In genomic region chr20:10261702-10262101, GRCh38 we compare ENCODE assay signal across 34 cellular contexts. TPM values are rescaled to one million over a fixed set of nuclear protein-coding genes. Genes with fewer than 3 reads are reported as not detected.
DNase-seq lines count a peak whose midpoint lies in the region; ATAC-seq, FAIRE-seq and TF ChIP-seq lines count a peak whose summit lies in the region.
"Had no signal": no experiment of that assay in that cellular context is flagged by ENCODE, and none has a peak within 500 bp of the region (broad histone marks: within the 10 kb centered on the region; RNA-seq: fewer than 3 reads in every experiment).

No MANE protein-coding gene starts in this region.

- H3K27me3 ChIP-seq in HepG2 (ENCODE audit: control insufficient read depth in 1 of 2, insufficient read depth in 2 of 2, low read length in 2 of 2): peaks cover 0 to 18% of the 10 kb centered on the region in 2 experiments; a peak in 3 of 5 replicates
- no peaks in the 10 kb centered on the region for H3K27me3 ChIP-seq in right lobe of liver
- peaks cover 5% of the 10 kb centered on the region for H3K27me3 ChIP-seq in osteoblast (ENCODE audit: insufficient read depth, low read length)
- no peaks in the 10 kb centered on the region for H3K27me3 ChIP-seq in gastrocnemius medialis
- H3K27me3 ChIP-seq: BE2C; BLaER1; BLaER1 treated with 17β-estradiol and CSF1 and Interleukin-3, amounts not matched to agents 10 nM and 100 nM had no signal

- no peak for FAIRE-seq in HepG2 (lab: Jason Lieb, UNC)
- no peak for FAIRE-seq in A549 (lab: Jason Lieb, UNC)
- FAIRE-seq: A204.1, D721Med had no signal

- H2AFZ ChIP-seq in HepG2 (ENCODE audit: low read length): no peak overlapping the region
- no peak overlapping the region for H2AFZ ChIP-seq in osteoblast (ENCODE audit: low read length)

- H3K9me3 ChIP-seq in HepG2 (ENCODE audit: low read length) (no peaks in the 10 kb centered on the region), right lobe of liver (no peaks in the 10 kb centered on the region), A549 (no peaks in the 10 kb centered on the region), osteoblast (ENCODE audit: low read depth, low read length) (no peaks in the 10 kb centered on the region), gastrocnemius medialis (no peaks in the 10 kb centered on the region)
- H3K9me3 ChIP-seq: BE2C; BLaER1; BLaER1 treated with 17β-estradiol and CSF1 and Interleukin-3, amounts not matched to agents 10 nM and 100 nM; Caco-2 had no signal

- in situ Hi-C loops in HepG2 (cut with HindIII; ENCODE audit: extremely low pct_ligation_motif_present, low pct_unique_long_range_greater_than_20kb): no loop called here
- in situ Hi-C loops in gastrocnemius medialis (cut with MboI; ENCODE audit: low sequenced_read_pairs in 4 of 4): no loop called here

- TF ChIP-seq CTCF in HepG2 (CRISPR knock-in tag; IDR thresholded peaks at IDR 0.05) (no peak), right lobe of liver (IDR thresholded peaks at IDR 0.05) (no peak), A549 (IDR thresholded peaks at IDR 0.05) (no peak), osteoblast (IDR thresholded peaks at IDR 0.05; ENCODE audit: extremely low read depth, low read depth, low read length) (no peak), gastrocnemius medialis (IDR thresholded peaks at IDR 0.05 in 4 of 5, conservative IDR thresholded peaks at IDR 0.05 in 1 of 5) (no peak)

- POLR2A ChIA-PET in HepG2 (lab: Yijun Ruan, JAX): no interaction called here
- POLR2A ChIA-PET in A549 (lab: Yijun Ruan, JAX): interaction anchor here (0.7 kb wide), 1 partner anchor 43 kb away, joined by 3 read pairs; the partner anchor contains the start of gene SNAP25

- H3K4me3 ChIP-seq in HepG2 (replicated peaks in 1 of 3; ENCODE audit: insufficient read depth in 1 of 3, low read depth in 2 of 3, low read length in 3 of 3): no peak overlapping the region
- H3K4me3 ChIP-seq in right lobe of liver: no peak overlapping the region
- H3K4me3 ChIP-seq in A549: no peak overlapping the region
- H3K4me3 ChIP-seq in osteoblast (ENCODE audit: insufficient read depth, low read length): no peak overlapping the region
- H3K4me3 ChIP-seq in gastrocnemius medialis: no peak overlapping the region
- H3K4me3 ChIP-seq: BLaER1; BLaER1 treated with 17β-estradiol and CSF1 and Interleukin-3, amounts not matched to agents 10 nM and 100 nM had no signal

- CTCF ChIA-PET in HepG2 (lab: Yijun Ruan, JAX; ENCODE audit: low intra/inter-chr PET ratio, low total read pairs): no interaction called here
- CTCF ChIA-PET in A549 (lab: Yijun Ruan, JAX): interaction anchor here (0.9 to 2.8 kb wide), 5 partner anchors 10 to 284 kb away, joined by 3 to 13 read pairs (median 4); no protein-coding TSS in a partner anchor

- H3K4me2 ChIP-seq in HepG2 (ENCODE audit: low read depth, low read length) (no peak overlapping the region), A549 (no peak overlapping the region), osteoblast (ENCODE audit: insufficient read depth, low read length) (no peak overlapping the region)
- H3K4me2 ChIP-seq: BLaER1; BLaER1 treated with 17β-estradiol and CSF1 and Interleukin-3, amounts not matched to agents 10 nM and 100 nM had no signal

- TF ChIP-seq POLR2A in HepG2 (IDR thresholded peaks at IDR 0.05; ENCODE audit: insufficient read depth in 1 of 2, low read depth in 2 of 2, low read length in 2 of 2) (no peak), right lobe of liver (IDR thresholded peaks at IDR 0.05) (no peak), A549 (IDR thresholded peaks at IDR 0.05; ENCODE audit: low read length) (no peak), gastrocnemius medialis (IDR thresholded peaks at IDR 0.05) (no peak)

- TF ChIP-seq EP300 in HepG2 (IDR thresholded peaks at IDR 0.05; ENCODE audit: low read depth in 2 of 2, low read length in 2 of 2): no peak
- no peak for TF ChIP-seq EP300 in HepG2 (CRISPR knock-in tag; IDR thresholded peaks at IDR 0.05; ENCODE audit: borderline replicate concordance)
- TF ChIP-seq EP300 in A549 (IDR thresholded peaks at IDR 0.05): no peak

- intact Hi-C loops in HepG2 (cut with micrococcal nuclease; ENCODE audit: unreplicated experiment): loop anchor here (5.0 kb wide), 2 partner anchors 111 to 146 kb away; no protein-coding TSS in a partner anchor
- intact Hi-C loops in right lobe of liver (cut with DNase I): no loop called here
- intact Hi-C loops in gastrocnemius medialis (cut with DNase I; ENCODE audit: low total_unique reads): no loop called here
- intact Hi-C loops in posterior vena cava (cut with DNase I): no loop called here

- DNase-seq in HepG2 (ENCODE audit: low spot score) (no peak), right lobe of liver (no peak), A549 (ENCODE audit: low read depth in 1 of 2, low spot score in 1 of 2) (no peak), osteoblast (ENCODE audit: insufficient read length, low spot score, missing footprints) (peak; percentile 77), gastrocnemius medialis (no peak), posterior vena cava (ENCODE audit: low spot score) (no peak)
- DNase-seq: 8988T; ACHN; AML-193; BE2C; C1 segment of cervical spinal cord; Caco-2; Calu3; CD4-positive, alpha-beta memory T cell; CD4-positive, alpha-beta T cell; CD4-positive, CD25-positive, alpha-beta regulatory T cell; CD8-positive, alpha-beta memory T cell; CD8-positive, alpha-beta T cell; COR-L47; DMS 273 treated with DMSO at 0.1 percent for 48 hours; DMS153; DMS53; DMS79; DMS79 treated with DMSO at 0.1 percent for 48 hours; DND-41; EL had no signal

- H3K4me1 ChIP-seq in HepG2 (ENCODE audit: insufficient read depth, low read length) (peaks cover 27% of the 10 kb centered on the region), right lobe of liver (peaks cover 0 to 8% (median 3%) of the 10 kb centered on the region in 4 donors), A549 (peaks cover 53% of the 10 kb centered on the region), osteoblast (ENCODE audit: insufficient read depth, low read length) (peaks cover 7% of the 10 kb centered on the region), gastrocnemius medialis (no peaks in the 10 kb centered on the region)
- H3K4me1 ChIP-seq: BE2C, BLaER1 had no signal

- TF ChIP-seq RAD21 in HepG2 (CRISPR knock-in tag; IDR thresholded peaks at IDR 0.05): no peak
- no peak for TF ChIP-seq RAD21 in A549 (conservative IDR thresholded peaks at IDR 0.05 in 1 of 2, IDR thresholded peaks at IDR 0.05 in 1 of 2)

- no peak overlapping the region for H3K27ac ChIP-seq in HepG2 (ENCODE audit: extremely low read length, insufficient read depth, low read length)
- H3K27ac ChIP-seq in right lobe of liver: no peak overlapping the region
- H3K27ac ChIP-seq in A549: peak overlapping the region; percentile 2 to 62; a peak in 1 of 6 replicates
- H3K27ac ChIP-seq in osteoblast (ENCODE audit: low read depth, low read length): no peak overlapping the region
- no peak overlapping the region for H3K27ac ChIP-seq in gastrocnemius medialis
- H3K27ac ChIP-seq: 22Rv1; BLaER1; BLaER1 treated with 17β-estradiol and CSF1 and Interleukin-3, amounts not matched to agents 10 nM and 100 nM; C4-2B had no signal

- BruUV-seq in HepG2 (replicated peaks; lab: Mats Ljungman, UMichigan): no TSS peak

- H3K79me2 ChIP-seq in HepG2 (ENCODE audit: insufficient read depth, low read length) (no peaks in the 10 kb centered on the region), osteoblast (ENCODE audit: insufficient read depth, low read length) (no peaks in the 10 kb centered on the region)

- no peaks in the 10 kb centered on the region for H3K36me3 ChIP-seq in HepG2 (replicated peaks in 1 of 2; ENCODE audit: control insufficient read depth in 1 of 2, insufficient read depth in 2 of 2, low read length in 2 of 2)
- no peaks in the 10 kb centered on the region for H3K36me3 ChIP-seq in right lobe of liver
- H3K36me3 ChIP-seq in osteoblast (ENCODE audit: insufficient read depth, low read length): no peaks in the 10 kb centered on the region
- no peaks in the 10 kb centered on the region for H3K36me3 ChIP-seq in gastrocnemius medialis
- H3K36me3 ChIP-seq: BLaER1; BLaER1 treated with 17β-estradiol and CSF1 and Interleukin-3, amounts not matched to agents 10 nM and 100 nM had no signal

- H4K20me1 ChIP-seq in HepG2 (ENCODE audit: insufficient read depth, low read length) (no peaks in the 10 kb centered on the region), osteoblast (ENCODE audit: insufficient read depth, low read length) (peaks cover 2% of the 10 kb centered on the region)
- H4K20me1 ChIP-seq: BLaER1; BLaER1 treated with 17β-estradiol and CSF1 and Interleukin-3, amounts not matched to agents 10 nM and 100 nM had no signal

- ATAC-seq in HepG2 (no peak), right lobe of liver (no peak), A549 (no peak), gastrocnemius medialis (no peak)
- ATAC-seq: CD8-positive, alpha-beta T cell had no signal

- 89% methylated on average over 2 of the region's 2 CpGs for WGBS in HepG2 (ENCODE audit: low lambda C conversion rate)
- WGBS in right lobe of liver (ENCODE audit: insufficient coverage, low coverage, low lambda C conversion rate, missing lambda C conversion rate): 88% methylated on average over 2 of the region's 2 CpGs
- WGBS in A549 (ENCODE audit: missing lambda C conversion rate): 95% methylated on average over 2 of the region's 2 CpGs

- H3K9ac ChIP-seq in HepG2 (ENCODE audit: insufficient read depth, low read depth, low read length): no peak overlapping the region
- H3K9ac ChIP-seq: BLaER1; BLaER1 treated with 17β-estradiol and CSF1 and Interleukin-3, amounts not matched to agents 10 nM and 100 nM had no signal

RNA-seq across cellular contexts. Expression of gene SNAP25, which starts 43.1 kb away (rescaled TPM):
- total RNA-seq in HepG2 (2016; rRNA removed; fragmentation: Illumina TruSeq; extraction: Trizol) (not detected in 2 replicates), right lobe of liver (under 1 TPM in 2 of 6 experiments, not detected in 4; 0.23 to 0.32 TPM), osteoblast (1.8 TPM in 2 replicates), gastrocnemius medialis (under 1 TPM in 1 of 4 donors, not detected in 3; 0.23 TPM), posterior vena cava (under 1 TPM; 0.37 to 0.62 TPM)
- total RNA-seq in HepG2 (2016; cell fraction: cytosol; rRNA removed; fragmentation: Illumina TruSeq; extraction: Trizol; ENCODE audit: low read depth): not detected in 2 replicates
- not detected in 2 replicates for total RNA-seq in HepG2 (2016; cell fraction: insoluble cytoplasmic fraction; rRNA removed; fragmentation: Illumina TruSeq; extraction: Trizol)
- not detected in 2 replicates for total RNA-seq in HepG2 (2016; cell fraction: membrane; rRNA removed; fragmentation: Illumina TruSeq; extraction: Trizol)
- total RNA-seq in HepG2 (2016; cell fraction: nucleus; rRNA removed; fragmentation: Illumina TruSeq; extraction: Trizol): not detected in 2 replicates
- polyA plus RNA-seq in HepG2 (2011; rRNA removed) (not detected in 2 replicates), A549 (2011; rRNA removed) (53.6 and 54.8 TPM in 2 replicates), A549 (2017; fragmentation: RNase III; extraction: RNeasy Plus Mini Kit Qiagen cat#74134 plus additional on column Dnase treatment) (32.8 to 39.6 TPM (median 33.2 TPM) in 3 replicates)
- not detected in 2 replicates for polyA plus RNA-seq in HepG2 (2011; cell fraction: cytosol; rRNA removed)
- polyA plus RNA-seq in HepG2 (2011; cell fraction: nucleus; rRNA removed): not detected in 2 replicates
- 0.15 TPM in 1 of 2 replicates, not detected in the other for polyA plus RNA-seq in HepG2 (2012)
- not detected in 2 replicates for polyA plus RNA-seq in HepG2 (2016; cell fraction: cytosol; fragmentation: Illumina TruSeq; extraction: Trizol; ENCODE audit: low read depth)
- not detected in 2 replicates for polyA plus RNA-seq in HepG2 (2016; cell fraction: insoluble cytoplasmic fraction; fragmentation: Illumina TruSeq; extraction: Trizol; ENCODE audit: low read depth)
- polyA plus RNA-seq in HepG2 (2016; cell fraction: membrane; fragmentation: Illumina TruSeq; extraction: Trizol; ENCODE audit: low read depth): not detected in 2 replicates
- not detected in 2 replicates for polyA plus RNA-seq in HepG2 (2016; cell fraction: nucleus; fragmentation: Illumina TruSeq; extraction: Trizol; ENCODE audit: insufficient read depth, low read depth)
- 8.1 TPM in 1 of 2 replicates, not detected in the other for polyA minus RNA-seq in HepG2 (2011; rRNA and poly(A)+ RNA removed; ENCODE audit: low replicate concordance)
- not detected in 2 replicates for polyA minus RNA-seq in HepG2 (2011; cell fraction: cytosol; rRNA and poly(A)+ RNA removed)
- polyA minus RNA-seq in HepG2 (2011; cell fraction: nucleus; rRNA and poly(A)+ RNA removed): not detected in 2 replicates
- 23.2 and 27.1 TPM in 2 replicates for polyA plus RNA-seq in A549 (2012; cell fraction: cytosol; rRNA removed)
- polyA plus RNA-seq in A549 (2012; cell fraction: nucleus; rRNA removed): 32.8 and 56.3 TPM in 2 replicates
- polyA minus RNA-seq in A549 (2011; rRNA and poly(A)+ RNA removed): 31.0 and 32.0 TPM in 2 replicates
- total RNA-seq: B cell; Caco-2; CD4-positive, alpha-beta memory T cell; CD4-positive, alpha-beta T cell; CD4-positive, CD25-positive, alpha-beta regulatory T cell; CD8-positive, alpha-beta T cell had no signal
- polyA plus RNA-seq: CD14-positive monocyte; CD4-positive, CD25-positive, alpha-beta regulatory T cell; CD8-positive, alpha-beta memory T cell had no signal

Comparison
In these comparisons a context has a peak if more than half of its experiments do, and no peak if none do; other contexts are left out.
1. H3K27ac ChIP-seq: peak in A549 (2 of 2); none in HepG2 (single experiment), right lobe of liver (0 of 3), osteoblast (single experiment) and gastrocnemius medialis (0 of 4).
2. Of the 38 proteins assayed by ChIP-seq in both HepG2 and A549: peak only in HepG2: none; only in A549: none; in both: MAFK; in neither: 37.